ENCODE assay signal across 26 cellular contexts in genomic region chr5:22998362-22998761, GRCh38.
"Had no signal": no experiment of that assay in that cellular context is flagged by ENCODE, and none has a peak within 500 bp of the region (broad histone marks: within the 10 kb centered on the region; RNA-seq: fewer than 3 reads in every experiment).

No MANE protein-coding gene starts in this region.

- ATAC-seq: activated CD8-positive, alpha-beta T cell treated with anti-CD3 and anti-CD28 coated beads for 36 hours; activated T-cell treated with anti-CD3 and anti-CD28 coated beads, Interleukin-2, amount 50 U/mL, for 72 hours; activated T-helper 17 cell treated with anti-CD3 and anti-CD28 coated beads, Interleukin-2, amount 50 U/mL, for 72 hours; Panc1 had no signal

- H3K4me1 ChIP-seq: ascending aorta, colonic mucosa had no signal

- H3K9me3 ChIP-seq: ascending aorta, colonic mucosa had no signal

- H3K27ac ChIP-seq: ascending aorta, cardiac muscle cell, colonic mucosa had no signal

- H3K27me3 ChIP-seq: ascending aorta, cardiac muscle cell, colonic mucosa had no signal

- DNase-seq: activated CD4-positive, alpha-beta T cell treated with anti-CD3 and anti-CD28 coated beads, Interleukin-2, amount 10 ng/mL, durations not matched to agents 24 days and 14 days; activated CD4-positive, alpha-beta T cell treated with anti-CD3 and anti-CD28 coated beads, Interleukin-2, amount 50 U/mL, for 4 hours; activated CD8-positive, alpha-beta T cell treated with anti-CD3 and anti-CD28 coated beads for 36 hours; activated effector memory CD4-positive, alpha-beta T cell treated with anti-CD3 and anti-CD28 coated beads, Interleukin-2, amount 50 U/mL, for 16 hours; activated naive CD4-positive, alpha-beta T cell treated with Interleukin-2 at 50 U/mL for 16 hours; activated naive CD8-positive, alpha-beta T cell treated with anti-CD3 and anti-CD28 coated beads, Interleukin-2, amount 10 ng/mL, durations not matched to agents 7 days and 5 days; activated T-cell treated with anti-CD3 and anti-CD28 coated beads, Interleukin-2, amount 50 U/mL, for 1 hour; activated T-cell treated with anti-CD3 and anti-CD28 coated beads, Interleukin-2, amount 50 U/mL, for 72 hours; amygdala; colonic mucosa; NCI-H1048; NCI-H1105 treated with DMSO at 0.1 percent for 48 hours; NCI-H1436; NCI-H1694; NCI-H1930; NCI-H2081 treated with DMSO at 0.1 percent for 48 hours; NCI-H345; NCI-H524 treated with DMSO at 0.1 percent for 48 hours; NCI-H748 treated with DMSO at 0.1 percent for 48 hours; NK-92 treated with Interleukin-12 subunit alpha and Interleukin-12 subunit beta, amount 100 ng/mL, for 24 hours; RPMI8226; SHP77 treated with DMSO at 0.1 percent for 48 hours had no signal

- H3K36me3 ChIP-seq: ascending aorta, cardiac muscle cell, colonic mucosa had no signal

- H3K4me3 ChIP-seq: ascending aorta, cardiac muscle cell, colonic mucosa had no signal
